ENCODE assay signal across 11 cellular contexts in the genomic region with DNA sequence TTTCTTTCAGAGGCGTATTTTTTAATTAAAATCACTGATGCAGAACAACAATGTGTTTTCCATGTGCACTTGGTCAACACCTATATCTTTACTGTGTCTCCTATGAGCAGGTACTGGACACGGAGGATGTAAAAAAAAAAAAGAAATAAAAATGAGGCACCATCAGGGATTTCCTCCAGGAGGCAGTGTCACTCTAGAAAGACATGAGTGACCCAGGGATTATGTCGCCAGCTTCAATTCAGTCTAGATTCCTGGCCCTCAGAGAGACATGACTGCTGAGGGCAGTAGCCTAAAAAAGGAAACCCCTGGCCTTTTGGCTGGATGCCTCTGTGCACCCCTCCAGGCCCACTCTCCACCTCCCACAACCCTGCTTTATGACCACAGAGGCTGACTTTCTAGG. TPM values are rescaled to one million over a fixed set of nuclear protein-coding genes. Genes with fewer than 3 reads are reported as not detected.
DNase-seq lines count a peak whose midpoint lies in the region; ATAC-seq and TF ChIP-seq lines count a peak whose summit lies in the region.
"Had no signal": no experiment of that assay in that cellular context is flagged by ENCODE, and none has a peak within 500 bp of the region (broad histone marks: within the 10 kb centered on the region; RNA-seq: fewer than 3 reads in every experiment).

No MANE protein-coding gene starts in this region.

- H3K36me3 ChIP-seq in PC-3 (ENCODE audit: low read depth, low read length) (no peaks in the 10 kb centered on the region), gastroesophageal sphincter (no peaks in the 10 kb centered on the region), gastrocnemius medialis (no peaks in the 10 kb centered on the region)
- no peaks in the 10 kb centered on the region for H3K36me3 ChIP-seq in effector memory CD4-positive, alpha-beta T cell (ENCODE audit: control insufficient read depth, insufficient read depth, low read length)
- H3K36me3 ChIP-seq: MG63 had no signal

- H3K27ac ChIP-seq in PC-3 (ENCODE audit: low read length) = peak overlapping the region; percentile 96
- no peak overlapping the region for H3K27ac ChIP-seq in gastroesophageal sphincter
- no peak overlapping the region for H3K27ac ChIP-seq in gastrocnemius medialis
- no peak overlapping the region for H3K27ac ChIP-seq in effector memory CD4-positive, alpha-beta T cell (ENCODE audit: insufficient read depth, low read length, poor library complexity, severe bottlenecking)
- H3K27ac ChIP-seq: epithelial cell of prostate had no signal

- DNase-seq in GM13976 (ENCODE audit: low spot score) (peak; percentile 12), PC-3 (peak; percentile 50), gastrocnemius medialis (no peak), HK-2 (ENCODE audit: unreplicated experiment) (no peak)
- DNase-seq in activated T-helper 2 cell treated with anti-CD3 and anti-CD28 coated beads, Interferon-gamma antibody, Interleukin-2, Interleukin-4, amounts not matched to agents 10 μg/mL and 5 μg/mL and 100 μg/mL, durations not matched to agents 14 hours and 24 hours and 36 hours (ENCODE audit: low spot score) = no peak
- DNase-seq in effector memory CD4-positive, alpha-beta T cell = no peak
- no peak for DNase-seq in central memory CD4-positive, alpha-beta T cell
- DNase-seq: MG63 had no signal

- CTCF ChIA-PET in PC-3 (lab: Charles Lee) = interaction anchor here (2.1 kb wide), 1 partner anchor 109 kb away, joined by 22 read pairs; no protein-coding TSS in a partner anchor

- no TSS peak for BruUV-seq in PC-3 (replicated peaks; lab: Mats Ljungman, UMichigan)

- no peak overlapping the region for H3K4me3 ChIP-seq in PC-3 (ENCODE audit: low read length)
- H3K4me3 ChIP-seq in gastroesophageal sphincter = no peak overlapping the region
- H3K4me3 ChIP-seq in gastrocnemius medialis = no peak overlapping the region
- no peak overlapping the region for H3K4me3 ChIP-seq in effector memory CD4-positive, alpha-beta T cell (ENCODE audit: insufficient read depth, low read depth, low read length, poor library complexity, severe bottlenecking)
- H3K4me3 ChIP-seq: MG63 had no signal

- no peak for ATAC-seq in PC-3
- ATAC-seq in gastroesophageal sphincter = peak; percentile 43
- no peak for ATAC-seq in gastrocnemius medialis
- ATAC-seq: activated CD4-positive, CD25-positive, alpha-beta regulatory T cell treated with anti-CD3 and anti-CD28 coated beads, Interleukin-2, amount 50 U/mL, for 24 hours had no signal

- H3K79me2 ChIP-seq in PC-3 (ENCODE audit: low read length) = no peaks in the 10 kb centered on the region

- H3K4me3 Mint-ChIP-seq in activated T-helper 2 cell treated with anti-CD3 and anti-CD28 coated beads, Interferon-gamma antibody, Interleukin-2, Interleukin-4, amounts not matched to agents 10 μg/mL and 5 μg/mL and 100 μg/mL, durations not matched to agents 14 hours and 24 hours and 36 hours (ENCODE audit: low read depth) = no peak overlapping the region

- H4K20me1 ChIP-seq in PC-3 (ENCODE audit: low read length) = no peaks in the 10 kb centered on the region

- no peak overlapping the region for H2AFZ ChIP-seq in PC-3 (ENCODE audit: low read length)

- peaks cover 12% of the 10 kb centered on the region for H3K27me3 Mint-ChIP-seq in activated T-helper 2 cell treated with anti-CD3 and anti-CD28 coated beads, Interferon-gamma antibody, Interleukin-2, Interleukin-4, amounts not matched to agents 10 μg/mL and 5 μg/mL and 100 μg/mL, durations not matched to agents 14 hours and 24 hours and 36 hours (ENCODE audit: low read depth)

- peaks cover 7% of the 10 kb centered on the region for H3F3A ChIP-seq in PC-3 (ENCODE audit: low read length, unreplicated experiment)

- H3K9me3 Mint-ChIP-seq in activated T-helper 2 cell treated with anti-CD3 and anti-CD28 coated beads, Interferon-gamma antibody, Interleukin-2, Interleukin-4, amounts not matched to agents 10 μg/mL and 5 μg/mL and 100 μg/mL, durations not matched to agents 14 hours and 24 hours and 36 hours = no peaks in the 10 kb centered on the region

- in situ Hi-C loops in GM13976 (cut with MboI; ENCODE audit: low sequenced_read_pairs, unreplicated experiment) (no loop called here), gastrocnemius medialis (cut with MboI; ENCODE audit: low sequenced_read_pairs in 4 of 4) (loop anchor here in 2 of 4 donors (5.0 to 10.0 kb wide), 2 partner anchors 107 to 110 kb away; no protein-coding TSS in a partner anchor)

- no peak for TF ChIP-seq EP300 in gastroesophageal sphincter (IDR thresholded peaks at IDR 0.05)

- no peaks in the 10 kb centered on the region for H3K9me2 ChIP-seq in PC-3 (replicated peaks; ENCODE audit: low read length)

- H3K4me1 Mint-ChIP-seq in activated T-helper 2 cell treated with anti-CD3 and anti-CD28 coated beads, Interferon-gamma antibody, Interleukin-2, Interleukin-4, amounts not matched to agents 10 μg/mL and 5 μg/mL and 100 μg/mL, durations not matched to agents 14 hours and 24 hours and 36 hours (ENCODE audit: low read depth) = no peaks in the 10 kb centered on the region

- H3K4me1 ChIP-seq in PC-3 (ENCODE audit: insufficient read depth, low read length) = peaks cover 53% of the 10 kb centered on the region
- H3K4me1 ChIP-seq in gastroesophageal sphincter = peaks cover 0 to 9% (median 0%) of the 10 kb centered on the region in 3 donors
- H3K4me1 ChIP-seq in gastrocnemius medialis = no peaks in the 10 kb centered on the region
- H3K4me1 ChIP-seq in effector memory CD4-positive, alpha-beta T cell (ENCODE audit: control insufficient read depth, insufficient read depth, low read length, poor library complexity, severe bottlenecking) = no peaks in the 10 kb centered on the region

- H3K4me2 ChIP-seq in PC-3 (ENCODE audit: low read length) = peak overlapping the region; percentile 56

- POLR2A ChIA-PET in PC-3 (lab: Charles Lee; ENCODE audit: unreplicated experiment) = no interaction called here

- intact Hi-C loops in PC-3 (cut with micrococcal nuclease) = loop anchor here (5.0 to 10.0 kb wide), 2 partner anchors 93 to 140 kb away; no protein-coding TSS in a partner anchor
- intact Hi-C loops in gastrocnemius medialis (cut with DNase I; ENCODE audit: low total_unique reads) = no loop called here
- intact Hi-C loops in activated T-helper 2 cell treated with anti-CD3 and anti-CD28 coated beads, Interferon-gamma antibody, Interleukin-2, Interleukin-4, amounts not matched to agents 10 μg/mL and 5 μg/mL and 100 μg/mL, durations not matched to agents 14 hours and 24 hours and 36 hours (cut with micrococcal nuclease) = no loop called here

- H3K9me3 ChIP-seq in PC-3 (ENCODE audit: low read length) (no peaks in the 10 kb centered on the region), gastroesophageal sphincter (no peaks in the 10 kb centered on the region), gastrocnemius medialis (no peaks in the 10 kb centered on the region)
- no peaks in the 10 kb centered on the region for H3K9me3 ChIP-seq in effector memory CD4-positive, alpha-beta T cell (ENCODE audit: control insufficient read depth, low read length)
- H3K9me3 ChIP-seq: MG63 had no signal

- no peaks in the 10 kb centered on the region for H3K27me3 ChIP-seq in PC-3 (ENCODE audit: low read length)
- no peaks in the 10 kb centered on the region for H3K27me3 ChIP-seq in gastroesophageal sphincter
- H3K27me3 ChIP-seq in gastrocnemius medialis = no peaks in the 10 kb centered on the region
- no peaks in the 10 kb centered on the region for H3K27me3 ChIP-seq in effector memory CD4-positive, alpha-beta T cell (replicated peaks; ENCODE audit: control insufficient read depth, insufficient read depth, low read length, poor library complexity, severe bottlenecking)
- H3K27me3 ChIP-seq: MG63 had no signal

- TF ChIP-seq POLR2A in gastroesophageal sphincter (IDR thresholded peaks at IDR 0.05) (no peak), gastrocnemius medialis (IDR thresholded peaks at IDR 0.05) (no peak)

- peak overlapping the region; percentile 74 for H3K9ac ChIP-seq in PC-3 (ENCODE audit: low read length)

- no peak overlapping the region for H3K27ac Mint-ChIP-seq in activated T-helper 2 cell treated with anti-CD3 and anti-CD28 coated beads, Interferon-gamma antibody, Interleukin-2, Interleukin-4, amounts not matched to agents 10 μg/mL and 5 μg/mL and 100 μg/mL, durations not matched to agents 14 hours and 24 hours and 36 hours

- WGBS in gastroesophageal sphincter (ENCODE audit: low coverage in 1 of 2), 2 donors = 47 to 61% methylated on average over 2 to 3 of the region's 3 CpGs

- TF ChIP-seq CTCF in GM13976 (IDR thresholded peaks at IDR 0.05; ENCODE audit: borderline replicate concordance, control extremely low read depth, extremely low read depth, insufficient read depth, missing control alignments) (no peak), PC-3 (conservative IDR thresholded peaks at IDR 0.05; ENCODE audit: low read depth, low read length) (peak; percentile 53), gastroesophageal sphincter (IDR thresholded peaks at IDR 0.05) (peak; percentile 47 to 70 (median 60)), gastrocnemius medialis (IDR thresholded peaks at IDR 0.05 in 4 of 5, conservative IDR thresholded peaks at IDR 0.05 in 1 of 5) (peak in 3 of 5 experiments; percentile 6 to 47 (median 25))

- no peaks in the 10 kb centered on the region for H3K36me3 Mint-ChIP-seq in activated T-helper 2 cell treated with anti-CD3 and anti-CD28 coated beads, Interferon-gamma antibody, Interleukin-2, Interleukin-4, amounts not matched to agents 10 μg/mL and 5 μg/mL and 100 μg/mL, durations not matched to agents 14 hours and 24 hours and 36 hours (ENCODE audit: low read depth)

RNA-seq across cellular contexts. Expression of gene IL33, which starts 18.3 kb away (rescaled TPM):
- 1.6 and 2.7 TPM in 2 replicates for total RNA-seq in PC-3 (2014; rRNA removed)
- 100 to 1,000 TPM in 1 of 4 donors, 10 to 100 TPM in 3; 43.6 to 145 (median 77.8) TPM for total RNA-seq in gastroesophageal sphincter
- total RNA-seq in gastrocnemius medialis = 1 to 10 TPM; 1.6 to 3.1 (median 1.9) TPM
- total RNA-seq in activated T-helper 2 cell treated with anti-CD3 and anti-CD28 coated beads, Interferon-gamma antibody, Interleukin-2, Interleukin-4, amounts not matched to agents 10 μg/mL and 5 μg/mL and 100 μg/mL, durations not matched to agents 14 hours and 24 hours and 36 hours = not detected in 2 replicates

Comparison
In these comparisons a context has a peak if more than half of its experiments do, and no peak if none do; other contexts are left out.
1. DNase-seq: peak in GM13976 (single experiment) and PC-3 (single experiment); none in gastrocnemius medialis (0 of 2), activated T-helper 2 cell treated with anti-CD3 and anti-CD28 coated beads, Interferon-gamma antibody, Interleukin-2, Interleukin-4, amounts not matched to agents 10 μg/mL and 5 μg/mL and 100 μg/mL, durations not matched to agents 14 hours and 24 hours and 36 hours (single experiment), effector memory CD4-positive, alpha-beta T cell (0 of 3), HK-2 (single experiment) and central memory CD4-positive, alpha-beta T cell (single experiment).
2. RNA of gene IL33, which starts 18.3 kb away (total RNA-seq): 43.6 to 145 TPM in gastroesophageal sphincter; 1.6 to 2.7 TPM in PC-3, 1.6 to 3.1 TPM in gastrocnemius medialis and not detected in activated T-helper 2 cell treated with anti-CD3 and anti-CD28 coated beads, Interferon-gamma antibody, Interleukin-2, Interleukin-4, amounts not matched to agents 10 μg/mL and 5 μg/mL and 100 μg/mL, durations not matched to agents 14 hours and 24 hours and 36 hours; every median in the first group is over 10 times any median in the second.